In genomic region chr4:39476181-39476873, GRCh38 we compare ENCODE assay signal across 12 cellular contexts.
"Had no signal": no experiment of that assay in that cellular context is flagged by ENCODE, and none has a peak within 500 bp of the region (broad histone marks: within the 10 kb centered on the region; RNA-seq: fewer than 3 reads in every experiment).

No MANE protein-coding gene starts in this region.

- H3K4me1 ChIP-seq: left ventricle myocardium inferior, psoas muscle, suprapubic skin, transverse colon, uterus had no signal

- H3K9me3 ChIP-seq: left ventricle myocardium inferior, psoas muscle, right lobe of liver, suprapubic skin, transverse colon, uterus had no signal

- H3K27me3 ChIP-seq: right lobe of liver, suprapubic skin, transverse colon, uterus had no signal

- DNase-seq: activated CD4-positive, alpha-beta memory T cell treated with anti-CD3 and anti-CD28 coated beads for 36 hours; activated CD4-positive, alpha-beta T cell treated with anti-CD3 and anti-CD28 coated beads for 36 hours; activated effector memory CD4-positive, alpha-beta T cell treated with Interleukin-2 at 50 U/mL for 16 hours; activated naive CD4-positive, alpha-beta T cell treated with anti-CD3 and anti-CD28 coated beads, Interleukin-2, amount 50 U/mL, for 16 hours; left ventricle myocardium inferior; mammary epithelial cell; psoas muscle; right lobe of liver; stimulated activated naive CD4-positive, alpha-beta T cell treated with Interleukin-2 at 50 U/mL for 16 hours; transverse colon; uterus had no signal

- H3K27ac ChIP-seq: left ventricle myocardium inferior, psoas muscle, right lobe of liver, suprapubic skin, transverse colon, uterus had no signal

- H3K36me3 ChIP-seq: right lobe of liver, uterus had no signal

- H3K4me3 ChIP-seq: left ventricle myocardium inferior, psoas muscle, right lobe of liver, suprapubic skin, transverse colon, uterus had no signal
